ENCODE assay signal across 2 cellular contexts in genomic region chr20:54140927-54141566, GRCh38.
TF ChIP-seq lines count a peak whose summit lies in the region.

No MANE protein-coding gene starts in this region.

TF ChIP-seq in GM12878, 131 proteins besides CTCF, POLR2A, EP300 and RAD21:
- TF ChIP-seq ETV6 (conservative IDR thresholded peaks at IDR 0.05 in 1 of 2, IDR thresholded peaks at IDR 0.05 in 1 of 2; ENCODE audit: borderline replicate concordance in 1 of 2, low read depth in 1 of 2) = 0 out of 4 replicates have a peak, but pooled peaks of 1 of the 2 experiments have one; percentile 49
- no peak for TF ChIP-seq KAT2A (conservative IDR thresholded peaks at IDR 0.05; ENCODE audit: control insufficient read depth, low read depth, low read length)
- peak; percentile 5; the same call in 1 of the 2 replicates for TF ChIP-seq NFXL1 (IDR thresholded peaks at IDR 0.05; ENCODE audit: borderline replicate concordance)

TF ChIP-seq in GM23338, 12 proteins besides CTCF, POLR2A, EP300 and RAD21:
- TF ChIP-seq ZNF462 (CRISPR knock-in tag; IDR thresholded peaks at IDR 0.05) (no peak), CREB1 (CRISPR knock-in tag; IDR thresholded peaks at IDR 0.05; ENCODE audit: low read depth) (no peak), JUNB (IDR thresholded peaks at IDR 0.05; ENCODE audit: unreplicated experiment) (no peak), STAT1 (IDR thresholded peaks at IDR 0.05; ENCODE audit: unreplicated experiment) (no peak), EZH2phosphoT487 (IDR thresholded peaks at IDR 0.05; ENCODE audit: unreplicated experiment) (no peak), REST (IDR thresholded peaks at IDR 0.05; ENCODE audit: unreplicated experiment) (no peak), ZNF331 (CRISPR knock-in tag; IDR thresholded peaks at IDR 0.05; ENCODE audit: low read depth) (no peak), POLR2AphosphoS5 (IDR thresholded peaks at IDR 0.05; ENCODE audit: low read depth) (no peak), NANOG (IDR thresholded peaks at IDR 0.05; ENCODE audit: borderline replicate concordance) (no peak), ZNF114 (CRISPR knock-in tag; IDR thresholded peaks at IDR 0.05) (no peak), EZH2 (IDR thresholded peaks at IDR 0.05; ENCODE audit: low read depth, unreplicated experiment) (no peak), ETS1 (IDR thresholded peaks at IDR 0.05) (no peak)
